Comparison of ENCODE assay signal across 10 cellular contexts in genomic region chr12:110199360-110200123, GRCh38.
DNase-seq lines count a peak whose midpoint lies in the region; ATAC-seq and TF ChIP-seq lines count a peak whose summit lies in the region.
"Had no signal": no experiment of that assay in that cellular context is flagged by ENCODE, and none has a peak within 500 bp of the region (broad histone marks: within the 10 kb centered on the region; RNA-seq: fewer than 3 reads in every experiment).

No MANE protein-coding gene starts in this region.

- H3K9me3 ChIP-seq in NT2/D1 (ENCODE audit: insufficient read depth, low read length) (no peaks in the 10 kb centered on the region), smooth muscle cell (replicated peaks; ENCODE audit: low read depth) (no peaks in the 10 kb centered on the region), lower lobe of right lung (no peaks in the 10 kb centered on the region)
- H3K9me3 ChIP-seq: right lobe of liver had no signal

- H3K27me3 ChIP-seq in NT2/D1 (ENCODE audit: insufficient read depth, insufficient read length) (no peaks in the 10 kb centered on the region), smooth muscle cell (ENCODE audit: low read depth) (no peaks in the 10 kb centered on the region), lower lobe of right lung (ENCODE audit: low read depth) (no peaks in the 10 kb centered on the region)
- H3K27me3 ChIP-seq: right lobe of liver had no signal

- H3K4me3 Mint-ChIP-seq in activated T-cell treated with anti-CD3 and anti-CD28 coated beads, Interleukin-2, amount 50 U/mL, for 4 hours = no peak overlapping the region

- H3K27me3 Mint-ChIP-seq in activated T-cell treated with anti-CD3 and anti-CD28 coated beads, Interleukin-2, amount 50 U/mL, for 4 hours (ENCODE audit: low read depth) = no peaks in the 10 kb centered on the region

- peak overlapping the region; percentile 69 for H3K4me2 ChIP-seq in smooth muscle cell

- H3K4me1 ChIP-seq in NT2/D1 (ENCODE audit: insufficient read depth, insufficient read length) (no peaks in the 10 kb centered on the region), smooth muscle cell (ENCODE audit: low read depth) (peaks cover 6% of the 10 kb centered on the region), lower lobe of right lung (no peaks in the 10 kb centered on the region)
- H3K4me1 ChIP-seq: right lobe of liver had no signal

- no peaks in the 10 kb centered on the region for H4K20me1 ChIP-seq in smooth muscle cell (ENCODE audit: low read depth)

- H3K36me3 ChIP-seq in NT2/D1 (ENCODE audit: insufficient read depth, insufficient read length, low read length) = peaks cover 10% of the 10 kb centered on the region
- peaks cover 11% of the 10 kb centered on the region for H3K36me3 ChIP-seq in smooth muscle cell (ENCODE audit: low read depth)
- peaks cover 21% of the 10 kb centered on the region for H3K36me3 ChIP-seq in lower lobe of right lung
- H3K36me3 ChIP-seq: right lobe of liver had no signal

- H2AFZ ChIP-seq in smooth muscle cell (ENCODE audit: low read depth) = no peak overlapping the region

- H3K9me3 Mint-ChIP-seq in activated T-cell treated with anti-CD3 and anti-CD28 coated beads, Interleukin-2, amount 50 U/mL, for 4 hours = no peaks in the 10 kb centered on the region

- H3K27ac ChIP-seq in smooth muscle cell (ENCODE audit: low read depth) (peak overlapping the region; percentile 70), lower lobe of right lung (no peak overlapping the region)
- H3K27ac ChIP-seq: right lobe of liver, SK-N-MC had no signal

- intact Hi-C loops in lower lobe of right lung (cut with DNase I) = no loop called here

- H3K79me2 ChIP-seq in smooth muscle cell (ENCODE audit: low read depth) = no peaks in the 10 kb centered on the region

- H3K9ac ChIP-seq in NT2/D1 (ENCODE audit: insufficient read length, low read depth) = no peak overlapping the region
- H3K9ac ChIP-seq in smooth muscle cell (ENCODE audit: low read depth) = peak overlapping the region; percentile 58

- DNase-seq in activated T-cell treated with anti-CD3 and anti-CD28 coated beads, Interleukin-2, amount 50 U/mL, for 4 hours = no peak
- DNase-seq in activated T-cell treated with anti-CD3 and anti-CD28 coated beads for 4 hours (no peak), NT2/D1 (ENCODE audit: low read depth, low spot score) (peak; percentile 40), fibroblast of gingiva (ENCODE audit: low read depth) (peak; percentile 30), smooth muscle cell (lab: John Stamatoyannopoulos, UW; ENCODE audit: unreplicated experiment) (no peak), lower lobe of right lung (no peak), SW480 (ENCODE audit: low spot score) (no peak)
- DNase-seq: right lobe of liver had no signal

- ATAC-seq in activated T-cell treated with anti-CD3 and anti-CD28 coated beads, Interleukin-2, amount 50 U/mL, for 4 hours = peak; percentile 32 to 46
- no peak for ATAC-seq in HG03139 (IDR thresholded peaks at IDR 0.05; ENCODE audit: unreplicated experiment)
- no peak for ATAC-seq in lower lobe of right lung

- H3K4me3 ChIP-seq in NT2/D1 (ENCODE audit: insufficient read length, low read depth) (no peak overlapping the region), smooth muscle cell (no peak overlapping the region), lower lobe of right lung (no peak overlapping the region)
- H3K4me3 ChIP-seq: right lobe of liver, SK-N-MC had no signal

- no peaks in the 10 kb centered on the region for H3F3A ChIP-seq in smooth muscle cell (ENCODE audit: low read depth)

- WGBS in smooth muscle cell (ENCODE audit: low lambda C conversion rate) = 20% methylated on average over 6 of the region's 6 CpGs

- H3K4me1 Mint-ChIP-seq in activated T-cell treated with anti-CD3 and anti-CD28 coated beads, Interleukin-2, amount 50 U/mL, for 4 hours (ENCODE audit: low read depth) = peaks cover 7% of the 10 kb centered on the region

- TF ChIP-seq CTCF in smooth muscle cell (IDR thresholded peaks at IDR 0.05; ENCODE audit: borderline replicate concordance, insufficient read depth, poor library complexity, severe bottlenecking) (no peak), lower lobe of right lung (IDR thresholded peaks at IDR 0.05) (no peak)

- peaks cover 4% of the 10 kb centered on the region for H3K36me3 Mint-ChIP-seq in activated T-cell treated with anti-CD3 and anti-CD28 coated beads, Interleukin-2, amount 50 U/mL, for 4 hours (ENCODE audit: insufficient read depth)

Comparison
In these comparisons a context has a peak if more than half of its experiments do, and no peak if none do; other contexts are left out.
1. ATAC-seq: peak in activated T-cell treated with anti-CD3 and anti-CD28 coated beads, Interleukin-2, amount 50 U/mL, for 4 hours (2 of 2); none in HG03139 (single experiment) and lower lobe of right lung (0 of 2).
2. DNase-seq: peak in NT2/D1 (single experiment) and fibroblast of gingiva (single experiment); none in activated T-cell treated with anti-CD3 and anti-CD28 coated beads, Interleukin-2, amount 50 U/mL, for 4 hours (single experiment), activated T-cell treated with anti-CD3 and anti-CD28 coated beads for 4 hours (single experiment), smooth muscle cell (single experiment), lower lobe of right lung (single experiment) and SW480 (single experiment).